Comparison of ENCODE assay signal across 32 cellular contexts in the genomic region with DNA sequence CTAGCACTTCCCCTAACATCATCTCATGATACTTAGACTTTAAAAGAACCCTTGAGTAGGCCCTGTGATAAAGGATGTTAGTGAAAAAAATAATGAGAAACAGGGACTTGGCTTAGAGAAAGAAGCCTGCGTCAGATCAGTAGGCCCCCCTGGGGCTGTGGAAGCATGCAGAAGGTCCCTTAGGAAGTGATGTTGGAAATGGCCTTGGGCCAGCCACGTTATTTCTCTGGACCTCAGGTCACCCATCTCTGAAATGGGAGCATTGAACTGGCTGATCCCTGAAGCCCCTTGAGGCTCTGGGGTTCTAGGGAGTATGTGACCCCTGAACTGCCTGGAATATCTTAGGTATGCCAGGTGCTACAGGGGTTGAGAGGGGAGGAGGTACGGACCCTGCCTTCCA.
"Had no signal": no experiment of that assay in that cellular context is flagged by ENCODE, and none has a peak within 500 bp of the region (broad histone marks: within the 10 kb centered on the region; RNA-seq: fewer than 3 reads in every experiment).

No MANE protein-coding gene starts in this region.

- H3K27me3 Mint-ChIP-seq: activated CD4-positive, alpha-beta memory T cell treated with anti-CD3 and anti-CD28 coated beads for 36 hours; activated CD4-positive, alpha-beta T cell treated with anti-CD3 and anti-CD28 coated beads for 36 hours; activated CD4-positive, alpha-beta T cell treated with anti-CD3 and anti-CD28 coated beads, Interleukin-2, amount 10 ng/mL, durations not matched to agents 24 days and 14 days; activated naive CD4-positive, alpha-beta T cell treated with anti-CD3 and anti-CD28 coated beads, Interleukin-2, amount 10 ng/mL, durations not matched to agents 7 days and 5 days; activated naive CD8-positive, alpha-beta T cell treated with anti-CD3 and anti-CD28 coated beads, Interleukin-2, amount 10 ng/mL, durations not matched to agents 7 days and 5 days; activated T-cell treated with anti-CD3 and anti-CD28 coated beads, Interleukin-2, amount 50 U/mL, for 24 hours; central memory CD8-positive, alpha-beta T cell; dendritic cell treated with granulocyte-macrophage colony-stimulating factor and Interleukin-4, amounts not matched to agents 40 ng/mL and 50 ng/mL, for 4 days; effector memory CD8-positive, alpha-beta T cell; T-cell had no signal

- H3K27me3 ChIP-seq: ascending aorta, breast epithelium, cardiac muscle cell, dorsolateral prefrontal cortex, esophagus muscularis mucosa, foreskin keratinocyte, gastrocnemius medialis had no signal

- H3K9me3 Mint-ChIP-seq: activated CD4-positive, alpha-beta memory T cell treated with anti-CD3 and anti-CD28 coated beads for 36 hours; activated naive CD4-positive, alpha-beta T cell treated with anti-CD3 and anti-CD28 coated beads, Interleukin-2, amount 10 ng/mL, durations not matched to agents 7 days and 5 days; activated naive CD8-positive, alpha-beta T cell treated with anti-CD3 and anti-CD28 coated beads, Interleukin-2, amount 10 ng/mL, durations not matched to agents 7 days and 5 days; activated T-cell treated with anti-CD3 and anti-CD28 coated beads, Interleukin-2, amount 50 U/mL, for 24 hours; brain; central memory CD8-positive, alpha-beta T cell; effector memory CD8-positive, alpha-beta T cell; T-cell; T-helper 1 cell treated with Interleukin-12 subunit alpha and Interleukin-12 subunit beta and Interleukin-4 antibody, amounts not matched to agents 30 μg/mL and 1 μg/mL, for 36 hours had no signal

- H3K4me3 ChIP-seq: ascending aorta, breast epithelium, cardiac muscle cell, coronary artery, dorsolateral prefrontal cortex, esophagus muscularis mucosa, gastrocnemius medialis had no signal

- H3K27ac ChIP-seq: ascending aorta, breast epithelium, cardiac muscle cell, coronary artery, dorsolateral prefrontal cortex, esophagus muscularis mucosa, foreskin keratinocyte had no signal

- H3K27ac Mint-ChIP-seq: activated CD4-positive, alpha-beta memory T cell treated with anti-CD3 and anti-CD28 coated beads for 36 hours; activated CD4-positive, alpha-beta T cell treated with anti-CD3 and anti-CD28 coated beads for 36 hours; activated CD4-positive, alpha-beta T cell treated with anti-CD3 and anti-CD28 coated beads, Interleukin-2, amount 10 ng/mL, durations not matched to agents 24 days and 14 days; activated CD8-positive, alpha-beta T cell treated with anti-CD3 and anti-CD28 coated beads, Interleukin-2, amount 10 ng/mL, durations not matched to agents 7 days and 5 days; activated naive CD4-positive, alpha-beta T cell treated with anti-CD3 and anti-CD28 coated beads, Interleukin-2, amount 10 ng/mL, durations not matched to agents 7 days and 5 days; activated naive CD8-positive, alpha-beta T cell treated with anti-CD3 and anti-CD28 coated beads, Interleukin-2, amount 10 ng/mL, durations not matched to agents 7 days and 5 days; activated T-cell treated with anti-CD3 and anti-CD28 coated beads, Interleukin-2, amount 50 U/mL, for 24 hours; activated T-cell treated with anti-CD3 and anti-CD28 coated beads, Interleukin-2, amount 50 U/mL, for 72 hours; brain; dendritic cell treated with granulocyte-macrophage colony-stimulating factor and Interleukin-4, amounts not matched to agents 40 ng/mL and 50 ng/mL, for 4 days; effector memory CD8-positive, alpha-beta T cell; T-cell; T-helper 1 cell treated with Interleukin-12 subunit alpha and Interleukin-12 subunit beta and Interleukin-4 antibody, amounts not matched to agents 30 μg/mL and 1 μg/mL, for 36 hours had no signal

- H3K4me3 Mint-ChIP-seq: activated CD4-positive, alpha-beta memory T cell treated with anti-CD3 and anti-CD28 coated beads for 36 hours; activated CD4-positive, alpha-beta T cell treated with anti-CD3 and anti-CD28 coated beads for 36 hours; activated CD4-positive, alpha-beta T cell treated with anti-CD3 and anti-CD28 coated beads, Interleukin-2, amount 10 ng/mL, durations not matched to agents 24 days and 14 days; activated CD8-positive, alpha-beta T cell treated with anti-CD3 and anti-CD28 coated beads, Interleukin-2, amount 10 ng/mL, durations not matched to agents 7 days and 5 days; activated naive CD4-positive, alpha-beta T cell treated with anti-CD3 and anti-CD28 coated beads, Interleukin-2, amount 10 ng/mL, durations not matched to agents 7 days and 5 days; activated naive CD8-positive, alpha-beta T cell treated with anti-CD3 and anti-CD28 coated beads, Interleukin-2, amount 10 ng/mL, durations not matched to agents 7 days and 5 days; activated T-cell treated with anti-CD3 and anti-CD28 coated beads, Interleukin-2, amount 50 U/mL, for 24 hours; activated T-cell treated with anti-CD3 and anti-CD28 coated beads, Interleukin-2, amount 50 U/mL, for 72 hours; brain; central memory CD8-positive, alpha-beta T cell; dendritic cell treated with granulocyte-macrophage colony-stimulating factor and Interleukin-4, amounts not matched to agents 40 ng/mL and 50 ng/mL, for 4 days; effector memory CD8-positive, alpha-beta T cell; T-cell; T-helper 1 cell treated with Interleukin-12 subunit alpha and Interleukin-12 subunit beta and Interleukin-4 antibody, amounts not matched to agents 30 μg/mL and 1 μg/mL, for 36 hours had no signal

- DNase-seq: activated CD4-positive, alpha-beta memory T cell treated with anti-CD3 and anti-CD28 coated beads for 36 hours; activated CD4-positive, alpha-beta T cell treated with anti-CD3 and anti-CD28 coated beads for 36 hours; activated CD4-positive, alpha-beta T cell treated with anti-CD3 and anti-CD28 coated beads, Interleukin-2, amount 10 ng/mL, durations not matched to agents 24 days and 14 days; activated CD4-positive, CD25-positive, alpha-beta regulatory T cell; activated CD4-positive, CD25-positive, alpha-beta regulatory T cell treated with anti-CD3 and anti-CD28 coated beads, Interleukin-2, amount 50 U/mL, for 72 hours; activated CD8-positive, alpha-beta memory T cell treated with anti-CD3 and anti-CD28 coated beads, Interleukin-2, amount 50 U/mL, for 48 hours; activated CD8-positive, alpha-beta T cell treated with anti-CD3 and anti-CD28 coated beads, Interleukin-2, amount 10 ng/mL, durations not matched to agents 7 days and 5 days; activated gamma-delta T cell; activated naive CD4-positive, alpha-beta T cell; activated naive CD4-positive, alpha-beta T cell treated with anti-CD3 and anti-CD28 coated beads, Interleukin-2, amount 10 ng/mL, durations not matched to agents 7 days and 5 days; activated naive CD8-positive, alpha-beta T cell treated with anti-CD3 and anti-CD28 coated beads, Interleukin-2, amount 10 ng/mL, durations not matched to agents 7 days and 5 days; activated T-cell treated with anti-CD3 and anti-CD28 coated beads for 4 hours; activated T-cell treated with anti-CD3 and anti-CD28 coated beads, Interleukin-2, amount 50 U/mL, for 24 hours; activated T-cell treated with anti-CD3 and anti-CD28 coated beads, Interleukin-2, amount 50 U/mL, for 72 hours; dorsolateral prefrontal cortex; effector memory CD8-positive, alpha-beta T cell; erythroblast; foreskin keratinocyte; gastrocnemius medialis; glutamatergic neuron; SW 1271; T-cell had no signal

- H3K4me1 Mint-ChIP-seq: activated CD4-positive, alpha-beta T cell treated with anti-CD3 and anti-CD28 coated beads for 36 hours; activated naive CD4-positive, alpha-beta T cell treated with anti-CD3 and anti-CD28 coated beads, Interleukin-2, amount 10 ng/mL, durations not matched to agents 7 days and 5 days; T-cell had no signal

- H3K36me3 ChIP-seq: ascending aorta, breast epithelium, cardiac muscle cell, esophagus muscularis mucosa, gastrocnemius medialis had no signal

- H3K4me1 ChIP-seq: ascending aorta, breast epithelium, gastrocnemius medialis had no signal

- H3K9me3 ChIP-seq: ascending aorta, breast epithelium, esophagus muscularis mucosa, gastrocnemius medialis had no signal

- H3K36me3 Mint-ChIP-seq: brain had no signal

- ATAC-seq: activated CD4-positive, alpha-beta T cell treated with anti-CD3 and anti-CD28 coated beads for 36 hours; activated CD8-positive, alpha-beta T cell treated with anti-CD3 and anti-CD28 coated beads, Interleukin-2, amount 10 ng/mL, durations not matched to agents 7 days and 5 days; activated naive CD4-positive, alpha-beta T cell treated with anti-CD3 and anti-CD28 coated beads, Interleukin-2, amount 50 U/mL, for 72 hours; activated T-cell treated with anti-CD3 and anti-CD28 coated beads, Interleukin-2, amount 50 U/mL, for 72 hours; effector memory CD8-positive, alpha-beta T cell; foreskin keratinocyte; gastrocnemius medialis; T-cell had no signal
